8 cellular contexts compared by ENCODE assay signal in the genomic region with DNA sequence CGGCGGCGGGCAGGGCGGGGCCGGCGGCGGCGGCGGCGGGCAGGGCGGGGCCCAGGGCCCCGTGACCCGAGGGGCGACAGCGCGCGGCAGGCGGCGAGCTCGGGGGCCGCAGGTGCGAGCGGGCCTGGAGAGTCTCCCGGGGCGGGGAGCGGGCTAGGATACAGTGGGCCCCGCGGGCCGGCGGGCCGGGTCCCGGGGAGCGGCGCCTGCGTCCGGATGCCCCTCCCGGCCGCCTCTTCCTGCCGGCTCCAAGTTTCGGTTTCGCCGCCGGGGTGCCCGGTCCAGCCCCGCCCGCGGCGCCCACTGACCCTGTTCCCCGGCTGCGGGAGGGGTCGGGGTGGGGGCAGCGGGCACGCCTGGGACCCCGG. TPM values are rescaled to one million over a fixed set of nuclear protein-coding genes. Genes with fewer than 3 reads are reported as not detected.
A peak's percentile ranks its signal among the peaks of the same experiment; 100 is the strongest.
DNase-seq lines count a peak whose midpoint lies in the region; ATAC-seq and TF ChIP-seq lines count a peak whose summit lies in the region.

A gene (plus strand): TSS at position 62 of the 368 bp plus-strand sequence. CDS start 2,830 bp downstream, outside the sequence.

- H3K9me3 Mint-ChIP-seq in T-helper 1 cell treated with Interleukin-12 subunit alpha and Interleukin-12 subunit beta and Interleukin-4 antibody, amounts not matched to agents 30 μg/mL and 1 μg/mL, for 36 hours, result no peaks in the 10 kb centered on the region

- no peaks in the 10 kb centered on the region for H3K27me3 Mint-ChIP-seq in T-helper 1 cell treated with Interleukin-12 subunit alpha and Interleukin-12 subunit beta and Interleukin-4 antibody, amounts not matched to agents 30 μg/mL and 1 μg/mL, for 36 hours (ENCODE audit: low read depth)

- TF ChIP-seq CTCF in brain microvascular endothelial cell (IDR thresholded peaks at IDR 0.05; ENCODE audit: low read depth, low read length, missing control alignments), result no peak

- H3K27me3 ChIP-seq in brain microvascular endothelial cell (replicated peaks) (no peaks in the 10 kb centered on the region), iPS-15b (ENCODE audit: control insufficient read depth, insufficient read depth, low read length) (no peaks in the 10 kb centered on the region), skeletal muscle satellite cell (ENCODE audit: control insufficient read depth, insufficient read depth, low read length) (no peaks in the 10 kb centered on the region)

- peaks cover 46% of the 10 kb centered on the region for H3K4me1 Mint-ChIP-seq in T-helper 1 cell treated with Interleukin-12 subunit alpha and Interleukin-12 subunit beta and Interleukin-4 antibody, amounts not matched to agents 30 μg/mL and 1 μg/mL, for 36 hours (ENCODE audit: low read depth)

- peak within 1 kb of the TSS; percentile 97 for H3K4me2 ChIP-seq in skeletal muscle satellite cell (ENCODE audit: low read length)

- peak within 1 kb of the TSS; percentile 94 for H3K27ac ChIP-seq in brain microvascular endothelial cell

- in situ Hi-C loops in brain microvascular endothelial cell (cut with HindIII; ENCODE audit: low pct_ligation_motif_present, low sequenced_read_pairs), result no loop called here

- peaks cover 22% of the 10 kb centered on the region for H3K36me3 Mint-ChIP-seq in T-helper 1 cell treated with Interleukin-12 subunit alpha and Interleukin-12 subunit beta and Interleukin-4 antibody, amounts not matched to agents 30 μg/mL and 1 μg/mL, for 36 hours (ENCODE audit: low read depth)

- H3K36me3 ChIP-seq in brain microvascular endothelial cell (replicated peaks) (peaks cover 3% of the 10 kb centered on the region), iPS-15b (ENCODE audit: control insufficient read depth, insufficient read depth, low read length) (peaks cover 14% of the 10 kb centered on the region), skeletal muscle satellite cell (ENCODE audit: insufficient read depth, low read length) (peaks cover 14% of the 10 kb centered on the region)

- H3K4me1 ChIP-seq in iPS-15b (ENCODE audit: control insufficient read depth, insufficient read depth, low read length) (peaks cover 6% of the 10 kb centered on the region), skeletal muscle satellite cell (ENCODE audit: control insufficient read depth, insufficient read depth, low read length) (peaks cover 33% of the 10 kb centered on the region)

- H3K9ac ChIP-seq in iPS-15b (ENCODE audit: low read depth, low read length) (peak within 1 kb of the TSS; percentile 81), skeletal muscle satellite cell (ENCODE audit: low read depth, low read length) (peak within 1 kb of the TSS; percentile 99)

- H3K27ac Mint-ChIP-seq in T-helper 1 cell treated with Interleukin-12 subunit alpha and Interleukin-12 subunit beta and Interleukin-4 antibody, amounts not matched to agents 30 μg/mL and 1 μg/mL, for 36 hours, result peak within 1 kb of the TSS; percentile 99

- H3K4me3 ChIP-seq in brain microvascular endothelial cell (ENCODE audit: low read depth, low read length), result peak within 1 kb of the TSS; percentile 77
- H3K4me3 ChIP-seq in iPS-15b (ENCODE audit: low read depth, low read length), result peak within 1 kb of the TSS; percentile 71
- peak within 1 kb of the TSS; percentile 95 for H3K4me3 ChIP-seq in skeletal muscle satellite cell (ENCODE audit: low read length)

- H3K4me3 Mint-ChIP-seq in T-helper 1 cell treated with Interleukin-12 subunit alpha and Interleukin-12 subunit beta and Interleukin-4 antibody, amounts not matched to agents 30 μg/mL and 1 μg/mL, for 36 hours, result peak within 1 kb of the TSS; percentile 95

- H3K9me3 ChIP-seq in iPS-15b (ENCODE audit: control insufficient read depth, insufficient read depth, low read length) (no peaks in the 10 kb centered on the region), skeletal muscle satellite cell (replicated peaks; ENCODE audit: low read length) (no peaks in the 10 kb centered on the region)

- ATAC-seq in HG02623 (IDR thresholded peaks at IDR 0.05; ENCODE audit: unreplicated experiment), result no peak

- peak; percentile 62 for DNase-seq in NCI-H748 (lab: John Stamatoyannopoulos, UW; ENCODE audit: unreplicated experiment)
- no peak for DNase-seq in NCI-H748 treated with DMSO at 0.1 percent for 48 hours (lab: John Stamatoyannopoulos, UW)
- peak; percentile 49 for DNase-seq in HK-2 (ENCODE audit: unreplicated experiment)
- DNase-seq in brain microvascular endothelial cell, result no peak

RNA-seq across cellular contexts. Expression of the gene that starts here (rescaled TPM):
- 54.8 and 70.7 TPM in 2 replicates for total RNA-seq in skeletal muscle satellite cell (2012; rRNA removed)

Comparison
In these comparisons a context has a peak if more than half of its experiments do, and no peak if none do; other contexts are left out.
1. DNase-seq: peak in NCI-H748 (single experiment) and HK-2 (single experiment); none in NCI-H748 treated with DMSO at 0.1 percent for 48 hours (single experiment) and brain microvascular endothelial cell (single experiment).
2. Peak in every context shown above with its lines, with median percentiles within 50 percentile points of each other: H3K4me3 ChIP-seq.